Comparison of ENCODE assay signal across 10 cellular contexts in the genomic region with DNA sequence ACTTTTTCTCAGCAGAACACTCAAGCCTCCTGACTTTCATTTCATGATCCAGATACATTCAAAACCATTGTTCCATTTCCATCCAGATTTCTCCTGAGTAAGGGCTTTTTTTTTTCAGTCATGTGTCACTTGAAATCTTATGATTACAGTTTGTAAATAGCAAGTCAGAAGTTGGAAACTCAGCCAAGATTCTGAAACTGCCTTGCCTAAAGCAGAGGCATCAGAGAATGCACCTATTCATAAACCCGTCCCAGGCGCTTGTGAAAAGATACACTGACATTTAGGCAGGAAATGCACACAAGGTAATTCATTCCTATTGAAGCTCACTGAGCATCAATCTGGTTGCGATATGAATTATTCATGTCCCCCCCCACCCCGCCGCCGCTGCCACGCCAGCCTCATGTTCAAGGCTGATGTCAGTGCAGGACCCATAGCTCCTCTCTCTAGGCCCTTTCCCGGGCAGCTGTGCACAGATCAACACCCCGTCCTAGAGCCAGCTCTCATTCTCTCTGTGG. TPM values are rescaled to one million over a fixed set of nuclear protein-coding genes. Genes with fewer than 3 reads are reported as not detected.
DNase-seq lines count a peak whose midpoint lies in the region; ATAC-seq and FAIRE-seq lines count a peak whose summit lies in the region.
"Had no signal": no experiment of that assay in that cellular context is flagged by ENCODE, and none has a peak within 500 bp of the region (broad histone marks: within the 10 kb centered on the region; RNA-seq: fewer than 3 reads in every experiment).

No MANE protein-coding gene starts in this region.

- H3K9me3 Mint-ChIP-seq in stimulated activated effector memory CD8-positive, alpha-beta T cell treated with anti-CD3 and anti-CD28 coated beads, Interleukin-12 subunit alpha, Interleukin-12 subunit beta, amount 100 ng/mL, for 72 hours: no peaks in the 10 kb centered on the region
- H3K9me3 Mint-ChIP-seq: memory B cell had no signal

- DNase-seq in SK-MEL-5 (ENCODE audit: low read depth, low spot score) (peak; percentile 99), activated T-helper 1 cell treated with Interleukin-2 at 50 U/mL for 16 hours (ENCODE audit: low read depth) (peak; percentile 42), head of caudate nucleus (peak in 26 of 42 donors; percentile 21 to 79 (median 50)), occipital lobe (lab: John Stamatoyannopoulos, UW) (no peak), RCC 7860 (ENCODE audit: low spot score) (no peak)
- DNase-seq in stimulated activated effector memory CD8-positive, alpha-beta T cell treated with anti-CD3 and anti-CD28 coated beads, Interleukin-12 subunit alpha, Interleukin-12 subunit beta, amount 100 ng/mL, for 72 hours (ENCODE audit: low spot score in 2 of 2): no peak
- DNase-seq: SK-N-SH had no signal

- H3K4me3 Mint-ChIP-seq in stimulated activated effector memory CD8-positive, alpha-beta T cell treated with anti-CD3 and anti-CD28 coated beads, Interleukin-12 subunit alpha, Interleukin-12 subunit beta, amount 100 ng/mL, for 72 hours: peak overlapping the region; percentile 10
- H3K4me3 Mint-ChIP-seq: memory B cell had no signal

- H3K27ac Mint-ChIP-seq in stimulated activated effector memory CD8-positive, alpha-beta T cell treated with anti-CD3 and anti-CD28 coated beads, Interleukin-12 subunit alpha, Interleukin-12 subunit beta, amount 100 ng/mL, for 72 hours: no peak overlapping the region
- H3K27ac Mint-ChIP-seq: memory B cell had no signal

- in situ Hi-C loops in SK-MEL-5 (cut with HindIII; ENCODE audit: low pct_unique_long_range_greater_than_20kb, low sequenced_read_pairs): no loop called here

- H3K4me1 Mint-ChIP-seq in stimulated activated effector memory CD8-positive, alpha-beta T cell treated with anti-CD3 and anti-CD28 coated beads, Interleukin-12 subunit alpha, Interleukin-12 subunit beta, amount 100 ng/mL, for 72 hours: peaks cover 46% of the 10 kb centered on the region

- intact Hi-C loops in head of caudate nucleus (cut with DNase I): no loop called here

- FAIRE-seq in RCC 7860 (lab: Jason Lieb, UNC): no peak
- FAIRE-seq: endometrium had no signal

- peaks cover 4% of the 10 kb centered on the region for H3K36me3 Mint-ChIP-seq in stimulated activated effector memory CD8-positive, alpha-beta T cell treated with anti-CD3 and anti-CD28 coated beads, Interleukin-12 subunit alpha, Interleukin-12 subunit beta, amount 100 ng/mL, for 72 hours
- H3K36me3 Mint-ChIP-seq: memory B cell had no signal

- ATAC-seq in stimulated activated effector memory CD8-positive, alpha-beta T cell treated with anti-CD3 and anti-CD28 coated beads, Interleukin-12 subunit alpha, Interleukin-12 subunit beta, amount 100 ng/mL, for 72 hours: peak; percentile 55
- ATAC-seq in HG03460 (IDR thresholded peaks at IDR 0.05; ENCODE audit: unreplicated experiment): no peak

RNA-seq across cellular contexts. Expression of a gene that starts 30.4 kb away (rescaled TPM):
- total RNA-seq in SK-MEL-5 (2014; rRNA removed; shearing (Covaris generic)): 16.3 and 22.0 TPM in 2 replicates
- 7.4 and 10.2 TPM in 2 replicates for polyA plus RNA-seq in SK-MEL-5 (2015; cell fraction: cytosol; rRNA removed)
- 8.9 and 9.3 TPM in 2 replicates for polyA plus RNA-seq in SK-MEL-5 (2015; cell fraction: nucleus; rRNA removed)
- total RNA-seq in occipital lobe: 40.7 TPM

Comparison
In these comparisons a context has a peak if more than half of its experiments do, and no peak if none do; other contexts are left out.
1. DNase-seq: peak in SK-MEL-5 (single experiment), activated T-helper 1 cell treated with Interleukin-2 at 50 U/mL for 16 hours (single experiment) and head of caudate nucleus (26 of 42); none in stimulated activated effector memory CD8-positive, alpha-beta T cell treated with anti-CD3 and anti-CD28 coated beads, Interleukin-12 subunit alpha, Interleukin-12 subunit beta, amount 100 ng/mL, for 72 hours (0 of 2), occipital lobe (single experiment) and RCC 7860 (single experiment).